In the genomic region with DNA sequence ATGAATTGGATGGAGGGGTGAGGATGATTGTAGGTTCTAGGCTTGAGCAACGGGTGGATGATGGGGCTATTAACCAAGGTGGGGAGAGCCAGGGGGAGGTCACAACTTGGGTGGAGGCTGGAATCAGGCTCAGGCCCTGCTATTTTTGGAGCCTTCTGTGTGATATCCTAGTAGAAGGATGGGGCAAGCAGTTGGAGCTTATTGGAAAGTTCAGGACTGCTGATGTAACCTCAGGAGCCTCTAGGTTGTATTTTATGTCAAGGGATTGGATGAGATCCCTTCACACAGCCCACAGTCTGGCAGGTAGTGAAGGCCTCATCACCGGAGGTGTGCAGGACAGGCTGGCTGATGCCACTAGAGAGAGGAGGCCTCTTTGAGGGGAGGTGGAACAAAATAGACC, we compare ENCODE assay signal across 18 cellular contexts. TPM values are rescaled to one million over a fixed set of nuclear protein-coding genes. Genes with fewer than 3 reads are reported as not detected.
DNase-seq lines count a peak whose midpoint lies in the region; ATAC-seq, FAIRE-seq and TF ChIP-seq lines count a peak whose summit lies in the region.
"Had no signal": no experiment of that assay in that cellular context is flagged by ENCODE, and none has a peak within 500 bp of the region (broad histone marks: within the 10 kb centered on the region; RNA-seq: fewer than 3 reads in every experiment).

No MANE protein-coding gene starts in this region.

- H3K4me2 ChIP-seq in astrocyte (ENCODE audit: low read length): no peak overlapping the region

- H3K36me3 ChIP-seq in astrocyte (ENCODE audit: insufficient read depth, low read length) (no peaks in the 10 kb centered on the region), gastrocnemius medialis (no peaks in the 10 kb centered on the region), colonic mucosa (no peaks in the 10 kb centered on the region)
- H3K36me3 ChIP-seq: left lung, pancreas had no signal

- intact Hi-C loops in activated naive CD4-positive, alpha-beta T cell treated with anti-CD3 and anti-CD28 coated beads for 36 hours (cut with micrococcal nuclease): loop anchor here (2.0 kb wide), 1 partner anchor 240 kb away; the partner anchor contains the start of gene RBM22
- intact Hi-C loops in gastrocnemius medialis (cut with DNase I; ENCODE audit: low total_unique reads): loop anchor here (2.0 kb wide), 1 partner anchor 26 kb away; no protein-coding TSS in a partner anchor
- intact Hi-C loops in colonic mucosa (cut with DNase I): no loop called here

- H3K79me2 ChIP-seq in astrocyte (ENCODE audit: insufficient read depth, low read length): no peaks in the 10 kb centered on the region

- peaks cover 8% of the 10 kb centered on the region for H3K4me1 ChIP-seq in astrocyte (ENCODE audit: insufficient read depth, low read length)
- H3K4me1 ChIP-seq in gastrocnemius medialis: peaks cover 25 to 30% of the 10 kb centered on the region in 2 donors
- H3K4me1 ChIP-seq in colonic mucosa: no peaks in the 10 kb centered on the region
- H3K4me1 ChIP-seq: pancreas had no signal

- in situ Hi-C loops in gastrocnemius medialis (cut with MboI; ENCODE audit: low sequenced_read_pairs in 4 of 4): loop anchor here in 3 of 4 donors (5.0 to 25.0 kb wide), 3 partner anchors 54 to 252 kb away; partner anchors contain the start of gene RBM22 (in 2 of the 3)

- H3K9me3 ChIP-seq in astrocyte (ENCODE audit: insufficient read depth, low read depth, low read length) (no peaks in the 10 kb centered on the region), gastrocnemius medialis (no peaks in the 10 kb centered on the region), colonic mucosa (no peaks in the 10 kb centered on the region)
- H3K9me3 ChIP-seq: body of pancreas, left lung, pancreas had no signal

- H3K27ac ChIP-seq in astrocyte (ENCODE audit: low read depth, low read length) (no peak overlapping the region), gastrocnemius medialis (peak overlapping the region; percentile 62 to 80 (median 74)), colonic mucosa (no peak overlapping the region)
- H3K27ac ChIP-seq: body of pancreas, pancreas had no signal

- H3K36me3 Mint-ChIP-seq in activated naive CD4-positive, alpha-beta T cell treated with anti-CD3 and anti-CD28 coated beads for 36 hours (ENCODE audit: low read depth): no peaks in the 10 kb centered on the region
- H3K36me3 Mint-ChIP-seq in astrocyte (ENCODE audit: low read depth, unreplicated experiment): no peaks in the 10 kb centered on the region

- FAIRE-seq in astrocyte (lab: Jason Lieb, UNC): no peak
- FAIRE-seq: pancreas had no signal

- H3K9ac ChIP-seq in astrocyte (ENCODE audit: low read length) (no peak overlapping the region), colonic mucosa (ENCODE audit: low read depth in 2 of 2, low read length in 2 of 2) (peak overlapping the region in 1 of 2 donors; percentile 4)

- no peaks in the 10 kb centered on the region for H4K20me1 ChIP-seq in astrocyte (ENCODE audit: insufficient read depth, low read length)

- no peak for DNase-seq in activated naive CD4-positive, alpha-beta T cell treated with anti-CD3 and anti-CD28 coated beads for 36 hours
- no peak for DNase-seq in activated naive CD4-positive, alpha-beta T cell treated with anti-CD3 and anti-CD28 coated beads, Interleukin-2, amount 50 U/mL, for 16 hours
- DNase-seq in astrocyte (ENCODE audit: low read depth) (no peak), gastrocnemius medialis (peak in 1 of 2 donors; percentile 61), colonic mucosa (no peak), NCI-H446 treated with DMSO at 0.1 percent for 48 hours (lab: John Stamatoyannopoulos, UW) (no peak)
- DNase-seq: activated T-cell treated with anti-CD3 and anti-CD28 coated beads for 4 hours; body of pancreas; effector memory CD8-positive, alpha-beta T cell; EL; NCI-H1417 treated with DMSO at 0.1 percent for 48 hours; NCI-H748 treated with DMSO at 0.1 percent for 48 hours; SHP77; stimulated activated CD8-positive, alpha-beta memory T cell treated with anti-CD3 and anti-CD28 coated beads, Interleukin-4, amount 100 ng/mL, for 48 hours had no signal

- TF ChIP-seq CTCF in astrocyte (IDR thresholded peaks at IDR 0.05; ENCODE audit: insufficient read depth, low read depth, low read length) (no peak), gastrocnemius medialis (IDR thresholded peaks at IDR 0.05 in 4 of 5, conservative IDR thresholded peaks at IDR 0.05 in 1 of 5) (no peak), colonic mucosa (IDR thresholded peaks at IDR 0.05) (no peak)

- peaks cover 32% of the 10 kb centered on the region for H3K4me1 Mint-ChIP-seq in activated naive CD4-positive, alpha-beta T cell treated with anti-CD3 and anti-CD28 coated beads for 36 hours (ENCODE audit: low read depth)
- H3K4me1 Mint-ChIP-seq in astrocyte (ENCODE audit: low read depth, unreplicated experiment): peaks cover 33% of the 10 kb centered on the region

- no peak overlapping the region for H2AFZ ChIP-seq in astrocyte (ENCODE audit: low read depth, low read length)

- no peaks in the 10 kb centered on the region for H3K27me3 Mint-ChIP-seq in activated naive CD4-positive, alpha-beta T cell treated with anti-CD3 and anti-CD28 coated beads for 36 hours (ENCODE audit: low read depth)
- H3K27me3 Mint-ChIP-seq in astrocyte (ENCODE audit: low read depth, unreplicated experiment): no peaks in the 10 kb centered on the region
- H3K27me3 Mint-ChIP-seq: effector memory CD8-positive, alpha-beta T cell had no signal

- no peak overlapping the region for H3K4me3 ChIP-seq in astrocyte (ENCODE audit: insufficient read depth, low read depth, low read length)
- no peak overlapping the region for H3K4me3 ChIP-seq in gastrocnemius medialis
- H3K4me3 ChIP-seq in colonic mucosa: no peak overlapping the region
- H3K4me3 ChIP-seq: body of pancreas, left lung, pancreas had no signal

- CTCF ChIA-PET in activated naive CD4-positive, alpha-beta T cell treated with anti-CD3 and anti-CD28 coated beads for 36 hours (lab: Charles Lee): interaction anchor here (0.6 to 6.3 kb wide), 5 partner anchors 11 to 1007 kb away, joined by 3 to 46 read pairs (median 4); partner anchors contain the start of genes RBM22 and RPS14

- ATAC-seq in HG03571 (IDR thresholded peaks at IDR 0.05; ENCODE audit: unreplicated experiment): peak; percentile 8
- ATAC-seq in gastrocnemius medialis: peak; percentile 78 to 92
- no peak for ATAC-seq in HG03280 (IDR thresholded peaks at IDR 0.05; ENCODE audit: unreplicated experiment)
- ATAC-seq: body of pancreas; effector memory CD8-positive, alpha-beta T cell; left lung; pancreas had no signal

- no peaks in the 10 kb centered on the region for H3K27me3 ChIP-seq in astrocyte (ENCODE audit: insufficient read depth, low read length)
- H3K27me3 ChIP-seq in gastrocnemius medialis: no peaks in the 10 kb centered on the region
- no peaks in the 10 kb centered on the region for H3K27me3 ChIP-seq in colonic mucosa
- H3K27me3 ChIP-seq: body of pancreas, left lung, pancreas had no signal

- H3K27ac Mint-ChIP-seq in activated naive CD4-positive, alpha-beta T cell treated with anti-CD3 and anti-CD28 coated beads for 36 hours: peak overlapping the region; percentile 51
- peak overlapping the region; percentile 38 for H3K27ac Mint-ChIP-seq in astrocyte (ENCODE audit: unreplicated experiment)
- H3K27ac Mint-ChIP-seq: effector memory CD8-positive, alpha-beta T cell had no signal

- no peak for TF ChIP-seq POLR2A in gastrocnemius medialis (IDR thresholded peaks at IDR 0.05)

- H3K9me3 Mint-ChIP-seq in activated naive CD4-positive, alpha-beta T cell treated with anti-CD3 and anti-CD28 coated beads for 36 hours: no peaks in the 10 kb centered on the region
- peaks cover 1% of the 10 kb centered on the region for H3K9me3 Mint-ChIP-seq in astrocyte (ENCODE audit: unreplicated experiment)
- H3K9me3 Mint-ChIP-seq: effector memory CD8-positive, alpha-beta T cell had no signal

- no peak overlapping the region for H3K4me3 Mint-ChIP-seq in activated naive CD4-positive, alpha-beta T cell treated with anti-CD3 and anti-CD28 coated beads for 36 hours
- no peak overlapping the region for H3K4me3 Mint-ChIP-seq in astrocyte (ENCODE audit: unreplicated experiment)
- H3K4me3 Mint-ChIP-seq: effector memory CD8-positive, alpha-beta T cell had no signal

RNA-seq across cellular contexts. Expression of gene RPS14, which starts 11.2 kb away (rescaled TPM):
- total RNA-seq in activated naive CD4-positive, alpha-beta T cell treated with anti-CD3 and anti-CD28 coated beads for 36 hours: 1,000 to 10,000 TPM; 4,594 to 4,738 TPM
- total RNA-seq in astrocyte: 1,823 and 2,054 TPM in 2 replicates
- 1,000 to 10,000 TPM; 1,865 to 2,215 (median 2,024) TPM for total RNA-seq in gastrocnemius medialis
- 1,000 to 10,000 TPM; 1,643 to 1,700 TPM for total RNA-seq in colonic mucosa

RNA-seq across cellular contexts. Expression of gene NDST1, which starts 47.1 kb away (rescaled TPM):
- total RNA-seq in activated naive CD4-positive, alpha-beta T cell treated with anti-CD3 and anti-CD28 coated beads for 36 hours: 1 to 10 TPM; 2.4 to 3.3 TPM
- 293 and 321 TPM in 2 replicates for total RNA-seq in astrocyte
- total RNA-seq in gastrocnemius medialis: 10 to 100 TPM; 36.1 to 70.5 (median 50.5) TPM
- 10 to 100 TPM; 37.4 to 51.3 TPM for total RNA-seq in colonic mucosa

RNA-seq across cellular contexts. Expression of gene CD74, which starts 48.1 kb away (rescaled TPM):
- 100 to 1,000 TPM; 312 to 316 TPM for total RNA-seq in activated naive CD4-positive, alpha-beta T cell treated with anti-CD3 and anti-CD28 coated beads for 36 hours
- total RNA-seq in astrocyte (9.1 and 15.7 TPM in 2 replicates), gastrocnemius medialis (100 to 1,000 TPM; 123 to 291 (median 160) TPM), colonic mucosa (100 to 1,000 TPM; 200 to 485 TPM)

Comparison
In these comparisons a context has a peak if more than half of its experiments do, and no peak if none do; other contexts are left out.
1. H3K27ac ChIP-seq: peak in gastrocnemius medialis (4 of 4); none in astrocyte (single experiment) and colonic mucosa (single experiment).
2. RNA of gene NDST1, which starts 47.1 kb away (total RNA-seq): 293 to 321 TPM in astrocyte, 36.1 to 70.5 TPM in gastrocnemius medialis and 37.4 to 51.3 TPM in colonic mucosa; 2.4 to 3.3 TPM in activated naive CD4-positive, alpha-beta T cell treated with anti-CD3 and anti-CD28 coated beads for 36 hours; every median in the first group is over 4 times any median in the second.